Comparison of ENCODE assay signal across 25 cellular contexts in the genomic region with DNA sequence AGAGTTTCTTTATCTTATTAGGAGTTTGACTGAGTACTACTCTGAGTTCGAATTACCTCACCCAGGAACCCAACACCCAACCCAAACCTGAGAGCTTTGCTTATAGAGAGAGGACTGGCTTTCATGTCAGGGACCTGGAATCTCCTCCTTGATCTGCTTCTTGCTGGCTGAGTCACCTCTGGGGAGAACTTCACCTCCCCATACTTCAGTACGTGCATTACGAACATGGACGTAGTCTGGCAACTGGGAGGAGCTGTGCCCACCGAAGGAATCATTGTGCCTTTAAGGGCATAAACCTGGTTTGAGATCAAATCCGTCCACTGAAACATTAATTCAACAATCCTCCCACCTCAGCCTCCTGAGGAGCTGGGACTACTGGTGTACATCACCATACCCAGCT. TPM values are rescaled to one million over a fixed set of nuclear protein-coding genes. Genes with fewer than 3 reads are reported as not detected.
DNase-seq lines count a peak whose midpoint lies in the region; ATAC-seq and TF ChIP-seq lines count a peak whose summit lies in the region.
"Had no signal": no experiment of that assay in that cellular context is flagged by ENCODE, and none has a peak within 500 bp of the region (broad histone marks: within the 10 kb centered on the region; RNA-seq: fewer than 3 reads in every experiment).

No MANE protein-coding gene starts in this region.

- peaks cover 0 to 5% of the 10 kb centered on the region in 2 donors for H3K36me3 Mint-ChIP-seq in CD14-positive monocyte

- in situ Hi-C loops in Panc1 (cut with HindIII; ENCODE audit: low pct_unique_long_range_greater_than_20kb, low sequenced_read_pairs), result no loop called here

- H3K4me3 Mint-ChIP-seq in CD14-positive monocyte, result no peak overlapping the region
- H3K4me3 Mint-ChIP-seq: activated CD4-positive, alpha-beta T cell treated with anti-CD3 and anti-CD28 coated beads, Interleukin-2, amount 10 ng/mL, durations not matched to agents 7 days and 5 days; activated T-cell treated with anti-CD3 and anti-CD28 coated beads, Interleukin-2, amount 50 U/mL, for 4 hours; effector memory CD8-positive, alpha-beta T cell; stimulated activated naive CD8-positive, alpha-beta T cell treated with anti-CD3 and anti-CD28 coated beads, Interleukin-15, Interleukin-2, amounts not matched to agents 100 ng/mL and 50 ng/mL, for 24 hours had no signal

- H3K27me3 ChIP-seq in Panc1 (ENCODE audit: control insufficient read depth, insufficient read depth, low read length) (no peaks in the 10 kb centered on the region), psoas muscle (ENCODE audit: insufficient read depth in 3 of 3, low read length in 2 of 3) (no peaks in the 10 kb centered on the region), right lobe of liver (no peaks in the 10 kb centered on the region)
- H3K27me3 ChIP-seq: adrenal gland, BE2C, heart right ventricle had no signal

- H3K4me1 Mint-ChIP-seq in CD14-positive monocyte, result peaks cover 49% of the 10 kb centered on the region

- TF ChIP-seq CTCF in CD14-positive monocyte (IDR thresholded peaks at IDR 0.05), result no peak
- TF ChIP-seq CTCF in Panc1 (IDR thresholded peaks at IDR 0.05), result no peak
- TF ChIP-seq CTCF in choroid plexus epithelial cell (conservative IDR thresholded peaks at IDR 0.05; ENCODE audit: low read depth, low read length), result no peak
- TF ChIP-seq CTCF in psoas muscle (IDR thresholded peaks at IDR 0.05), result no peak
- TF ChIP-seq CTCF in right lobe of liver (IDR thresholded peaks at IDR 0.05), result no peak

- peaks cover 67% of the 10 kb centered on the region for H3K4me1 ChIP-seq in Panc1 (ENCODE audit: control insufficient read depth, insufficient read depth, low read length)
- peaks cover 52% of the 10 kb centered on the region for H3K4me1 ChIP-seq in psoas muscle
- peaks cover 0 to 14% (median 7%) of the 10 kb centered on the region in 4 donors for H3K4me1 ChIP-seq in right lobe of liver

- ATAC-seq in Panc1 (no peak), psoas muscle (no peak), right lobe of liver (no peak), HG02870 (IDR thresholded peaks at IDR 0.05; ENCODE audit: unreplicated experiment) (no peak)
- ATAC-seq: activated T-cell treated with anti-CD3 and anti-CD28 coated beads, Interleukin-2, amount 50 U/mL, for 4 hours; effector memory CD8-positive, alpha-beta T cell; heart right ventricle; left cardiac atrium; Right ventricle myocardium inferior had no signal

- WGBS in psoas muscle, 3 donors, result 95 to 96% (median 96%) methylated on average over 6 of the region's 6 CpGs
- 93% methylated on average over 6 of the region's 6 CpGs for WGBS in right lobe of liver (ENCODE audit: insufficient coverage, low coverage, low lambda C conversion rate, missing lambda C conversion rate)

- H3K4me3 ChIP-seq in Panc1 (ENCODE audit: low read depth in 2 of 2, low read length in 2 of 2) (no peak overlapping the region), choroid plexus epithelial cell (ENCODE audit: low read depth, low read length) (no peak overlapping the region), psoas muscle (no peak overlapping the region), right lobe of liver (no peak overlapping the region)
- H3K4me3 ChIP-seq: adrenal gland, heart right ventricle had no signal

- no peaks in the 10 kb centered on the region for H3K9me3 ChIP-seq in Panc1 (ENCODE audit: control insufficient read depth, insufficient read depth, low read depth, low read length)
- no peaks in the 10 kb centered on the region for H3K9me3 ChIP-seq in psoas muscle
- H3K9me3 ChIP-seq in right lobe of liver, result no peaks in the 10 kb centered on the region
- H3K9me3 ChIP-seq: adrenal gland, BE2C, heart right ventricle had no signal

- no TSS peak for BruUV-seq in Panc1 (replicated peaks; lab: Mats Ljungman, UMichigan)

- intact Hi-C loops in CD14-positive monocyte (cut with micrococcal nuclease), result no loop called here
- intact Hi-C loops in Panc1 (cut with micrococcal nuclease; ENCODE audit: unreplicated experiment), result no loop called here
- intact Hi-C loops in psoas muscle (cut with DNase I), result no loop called here
- intact Hi-C loops in right lobe of liver (cut with DNase I), result no loop called here

- CTCF ChIA-PET in Panc1 (lab: Charles Lee), result no interaction called here

- POLR2A ChIA-PET in Panc1 (lab: Charles Lee), result interaction anchor here (0.5 kb wide), 1 partner anchor 9 kb away, joined by 5 read pairs; no protein-coding TSS in a partner anchor

- peak overlapping the region in 4 of 7 donors; percentile 25 to 53 (median 50) for H3K27ac Mint-ChIP-seq in CD14-positive monocyte
- H3K27ac Mint-ChIP-seq: activated CD4-positive, alpha-beta T cell treated with anti-CD3 and anti-CD28 coated beads, Interleukin-2, amount 10 ng/mL, durations not matched to agents 7 days and 5 days; effector memory CD8-positive, alpha-beta T cell; progenitor cell of endocrine pancreas; stimulated activated naive CD8-positive, alpha-beta T cell treated with anti-CD3 and anti-CD28 coated beads, Interleukin-15, Interleukin-2, amounts not matched to agents 100 ng/mL and 50 ng/mL, for 24 hours had no signal

- no peak for TF ChIP-seq POLR2A in right lobe of liver (IDR thresholded peaks at IDR 0.05)

- H3K36me3 ChIP-seq in Panc1 (ENCODE audit: control insufficient read depth, insufficient read depth, low read length) (no peaks in the 10 kb centered on the region), psoas muscle (ENCODE audit: insufficient read depth in 1 of 2, low read depth in 1 of 2) (no peaks in the 10 kb centered on the region), right lobe of liver (no peaks in the 10 kb centered on the region)
- H3K36me3 ChIP-seq: adrenal gland, BE2C, heart right ventricle had no signal

- H3K27ac ChIP-seq in Panc1 (ENCODE audit: low read length) (peak overlapping the region; percentile 98), psoas muscle (peak overlapping the region; percentile 98), right lobe of liver (no peak overlapping the region)
- H3K27ac ChIP-seq: VCaP had no signal

- DNase-seq in CD14-positive monocyte (ENCODE audit: low spot score) (no peak), Panc1 (ENCODE audit: low read depth, low spot score) (no peak), choroid plexus epithelial cell (ENCODE audit: low read depth) (peak; percentile 62), psoas muscle (no peak), A172 (ENCODE audit: low spot score) (no peak), right lobe of liver (no peak), SHP77 (lab: John Stamatoyannopoulos, UW) (no peak)
- DNase-seq: activated CD4-positive, alpha-beta T cell treated with anti-CD3 and anti-CD28 coated beads, Interleukin-2, amount 10 ng/mL, durations not matched to agents 7 days and 5 days; activated naive CD4-positive, alpha-beta T cell; activated T-cell treated with anti-CD3 and anti-CD28 coated beads, Interleukin-2, amount 50 U/mL, for 4 hours; BE2C; cortex of kidney; DMS79; effector memory CD8-positive, alpha-beta T cell; heart right ventricle; left cardiac atrium; MV-4-11; NCI-H1436 treated with DMSO at 0.1 percent for 48 hours; NCI-H510A treated with DMSO at 0.1 percent for 48 hours had no signal

- H3K27me3 Mint-ChIP-seq in CD14-positive monocyte (ENCODE audit: low read depth in 3 of 3), result peaks cover 0 to 2% (median 0%) of the 10 kb centered on the region in 3 donors
- H3K27me3 Mint-ChIP-seq: activated CD4-positive, alpha-beta T cell treated with anti-CD3 and anti-CD28 coated beads, Interleukin-2, amount 10 ng/mL, durations not matched to agents 7 days and 5 days; progenitor cell of endocrine pancreas; stimulated activated naive CD8-positive, alpha-beta T cell treated with anti-CD3 and anti-CD28 coated beads, Interleukin-15, Interleukin-2, amounts not matched to agents 100 ng/mL and 50 ng/mL, for 24 hours had no signal

- H3K9me3 Mint-ChIP-seq in CD14-positive monocyte, result no peaks in the 10 kb centered on the region
- H3K9me3 Mint-ChIP-seq: activated CD4-positive, alpha-beta T cell treated with anti-CD3 and anti-CD28 coated beads, Interleukin-2, amount 10 ng/mL, durations not matched to agents 7 days and 5 days; activated T-cell treated with anti-CD3 and anti-CD28 coated beads, Interleukin-2, amount 50 U/mL, for 4 hours; effector memory CD8-positive, alpha-beta T cell; stimulated activated naive CD8-positive, alpha-beta T cell treated with anti-CD3 and anti-CD28 coated beads, Interleukin-15, Interleukin-2, amounts not matched to agents 100 ng/mL and 50 ng/mL, for 24 hours had no signal

RNA-seq across cellular contexts. Expression of a gene that starts 12.2 kb away (rescaled TPM):
- polyA plus RNA-seq in CD14-positive monocyte, result 1,000 to 10,000 TPM; 7,346 to 8,673 TPM
- 3,649 TPM for total RNA-seq in Panc1 (2021; ENCODE audit: unreplicated experiment)
- 4,189 TPM for polyA plus RNA-seq in Panc1 (2012; ENCODE audit: insufficient read length)
- total RNA-seq in psoas muscle, result 1,000 to 10,000 TPM in 3 of 4 donors, 100 to 1,000 TPM in 1; 885 to 1,725 (median 1,143) TPM
- polyA plus RNA-seq in psoas muscle, result 1,000 to 10,000 TPM in 1 of 3 donors, 100 to 1,000 TPM in 2; 634 to 1,049 (median 695) TPM
- total RNA-seq in A172 (2014; rRNA removed; shearing (Covaris generic)), result 495 and 497 TPM in 2 replicates
- total RNA-seq in right lobe of liver, result 100 to 1,000 TPM; 520 to 743 (median 570) TPM

Comparison
In these comparisons a context has a peak if more than half of its experiments do, and no peak if none do; other contexts are left out.
1. H3K27ac ChIP-seq: peak in Panc1 (single experiment) and psoas muscle (single experiment); none in right lobe of liver (0 of 3).